8 cellular contexts compared by ENCODE assay signal in genomic region chr22:23565288-23565941, GRCh38. TPM values are rescaled to one million over a fixed set of nuclear protein-coding genes. Genes with fewer than 3 reads are reported as not detected.
A peak's percentile ranks its signal among the peaks of the same experiment; 100 is the strongest.
DNase-seq lines count a peak whose midpoint lies in the region; ATAC-seq, FAIRE-seq and TF ChIP-seq lines count a peak whose summit lies in the region.

No MANE protein-coding gene starts in this region.

- H3K9me3 ChIP-seq in breast epithelium, result no peaks in the 10 kb centered on the region
- H3K9me3 ChIP-seq in right atrium auricular region, result no peaks in the 10 kb centered on the region
- no peaks in the 10 kb centered on the region for H3K9me3 ChIP-seq in gastrocnemius medialis

- no TSS peak for BruUV-seq in MCF 10A (replicated peaks; lab: Mats Ljungman, UMichigan)

- TF ChIP-seq CTCF in breast epithelium (IDR thresholded peaks at IDR 0.05) (no peak), MCF 10A (IDR thresholded peaks at IDR 0.05; ENCODE audit: unreplicated experiment) (no peak), right atrium auricular region (IDR thresholded peaks at IDR 0.05) (no peak), gastrocnemius medialis (IDR thresholded peaks at IDR 0.05 in 4 of 5, conservative IDR thresholded peaks at IDR 0.05 in 1 of 5) (no peak)

- no peak overlapping the region for H3K4me3 Mint-ChIP-seq in MCF 10A (ENCODE audit: unreplicated experiment)

- POLR2A ChIA-PET in MCF 10A (lab: Yijun Ruan, JAX), result no interaction called here

- in situ Hi-C loops in gastrocnemius medialis (cut with MboI; ENCODE audit: low sequenced_read_pairs in 4 of 4), result no loop called here

- DNase-seq in breast epithelium (ENCODE audit: low spot score in 2 of 2), result no peak
- no peak for DNase-seq in MCF 10A (ENCODE audit: unreplicated experiment)
- DNase-seq in UCSD-AML1 (lab: John Stamatoyannopoulos, UW; ENCODE audit: unreplicated experiment), result peak; percentile 31
- DNase-seq in right atrium auricular region (ENCODE audit: low spot score), result no peak
- DNase-seq in gastrocnemius medialis, result no peak
- no peak for DNase-seq in H4 (ENCODE audit: low spot score)
- DNase-seq in GM12892 (ENCODE audit: insufficient read length), result no peak

- H3K27ac Mint-ChIP-seq in MCF 10A (ENCODE audit: low read depth, unreplicated experiment), result no peak overlapping the region

- no peaks in the 10 kb centered on the region for H3K4me1 Mint-ChIP-seq in MCF 10A (ENCODE audit: insufficient read depth, unreplicated experiment)

- H3K36me3 ChIP-seq in breast epithelium (no peaks in the 10 kb centered on the region), right atrium auricular region (no peaks in the 10 kb centered on the region), gastrocnemius medialis (no peaks in the 10 kb centered on the region)

- peak overlapping the region; percentile 38 to 76 (median 54) for H3K4me3 ChIP-seq in breast epithelium
- peak overlapping the region; percentile 34 to 50 for H3K4me3 ChIP-seq in right atrium auricular region
- H3K4me3 ChIP-seq in gastrocnemius medialis, result peak overlapping the region in 3 of 4 donors; percentile 29 to 58 (median 43)

- CTCF ChIA-PET in MCF 10A (lab: Yijun Ruan, JAX), result interaction anchor here (0.7 kb wide), 1 partner anchor 853 kb away, joined by 3 read pairs; no protein-coding TSS in a partner anchor

- ATAC-seq in gastrocnemius medialis (no peak), GM19463 (IDR thresholded peaks at IDR 0.05; ENCODE audit: unreplicated experiment) (no peak)

- no peaks in the 10 kb centered on the region for H3K9me3 Mint-ChIP-seq in MCF 10A (ENCODE audit: unreplicated experiment)

- H3K27me3 Mint-ChIP-seq in MCF 10A (ENCODE audit: insufficient read depth, unreplicated experiment), result peaks cover 25% of the 10 kb centered on the region

- H3K27me3 ChIP-seq in breast epithelium, result peaks cover 0 to 8% of the 10 kb centered on the region in 2 donors
- no peaks in the 10 kb centered on the region for H3K27me3 ChIP-seq in right atrium auricular region
- peaks cover 24 to 37% (median 32%) of the 10 kb centered on the region in 3 donors for H3K27me3 ChIP-seq in gastrocnemius medialis

- H3K4me1 ChIP-seq in breast epithelium (peaks cover 0 to 7% of the 10 kb centered on the region in 2 donors), right atrium auricular region (peaks cover 0 to 13% of the 10 kb centered on the region in 2 donors), gastrocnemius medialis (no peaks in the 10 kb centered on the region)

- H3K36me3 Mint-ChIP-seq in MCF 10A (ENCODE audit: insufficient read depth, unreplicated experiment), result no peaks in the 10 kb centered on the region

- no peak for FAIRE-seq in GM12892 (lab: Jason Lieb, UNC)

- TF ChIP-seq POLR2A in breast epithelium (IDR thresholded peaks at IDR 0.05) (no peak), gastrocnemius medialis (IDR thresholded peaks at IDR 0.05) (no peak), GM12892 (IDR thresholded peaks at IDR 0.05; ENCODE audit: low read depth, low read length) (no peak)

- intact Hi-C loops in breast epithelium (cut with DNase I; ENCODE audit: low total_unique reads), result no loop called here
- intact Hi-C loops in MCF 10A (cut with micrococcal nuclease), result no loop called here
- intact Hi-C loops in gastrocnemius medialis (cut with DNase I; ENCODE audit: low total_unique reads), result no loop called here

- no peak overlapping the region for H3K27ac ChIP-seq in breast epithelium
- no peak overlapping the region for H3K27ac ChIP-seq in right atrium auricular region
- H3K27ac ChIP-seq in gastrocnemius medialis, result no peak overlapping the region

RNA-seq across cellular contexts. Expression of gene IGLL1, which starts 14.7 kb away (rescaled TPM):
- total RNA-seq in breast epithelium (not detected), MCF 10A (2022) (not detected in 2 replicates), right atrium auricular region (not detected), gastrocnemius medialis (not detected)
- total RNA-seq in H4 (2014; rRNA removed; shearing (Covaris generic)), result not detected in 2 replicates
- not detected for polyA plus RNA-seq in GM12892 (2012; ENCODE audit: missing spikeins)
